29 cellular contexts compared by ENCODE assay signal in the genomic region with DNA sequence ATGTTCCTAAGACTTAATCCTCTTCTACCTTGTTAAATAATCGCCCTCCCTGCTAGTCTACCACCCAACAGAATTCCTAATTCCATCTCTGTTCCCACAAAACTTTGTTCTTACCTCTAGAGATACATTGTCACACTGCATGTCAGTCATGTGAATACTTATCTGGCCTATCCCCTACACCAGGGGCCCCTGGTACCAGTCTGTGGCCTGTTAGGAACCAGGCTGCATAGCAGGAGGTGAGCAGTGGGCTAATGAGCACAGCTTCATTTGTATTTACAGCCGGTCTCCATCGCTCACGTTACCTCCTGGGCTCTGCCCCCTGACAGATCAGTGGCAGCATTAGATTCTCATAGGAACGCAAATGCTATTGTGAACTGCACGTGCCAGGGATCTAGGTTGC.
DNase-seq lines count a peak whose midpoint lies in the region; ATAC-seq, FAIRE-seq and TF ChIP-seq lines count a peak whose summit lies in the region.
"Had no signal": no experiment of that assay in that cellular context is flagged by ENCODE, and none has a peak within 500 bp of the region (broad histone marks: within the 10 kb centered on the region; RNA-seq: fewer than 3 reads in every experiment).

No MANE protein-coding gene starts in this region.

- no peak overlapping the region for H3K56ac ChIP-seq in H1 (replicated peaks; ENCODE audit: insufficient read length, low read depth, low read length)

- CTCF ChIA-PET in H1 (lab: Charles Lee; ENCODE audit: partially characterized antibody) = interaction anchor here (1.5 kb wide), 1 partner anchor 163 kb away, joined by 4 read pairs; no protein-coding TSS in a partner anchor

- 76% methylated on average over 6 of the region's 6 CpGs; no CpG with 5 or more reads in 1 of the 2 experiments for WGBS in H1 (ENCODE audit: extremely low coverage in 1 of 2, insufficient coverage in 1 of 2, insufficient read length in 1 of 2, insufficient replicate concordance in 2 of 2, low coverage in 1 of 2, low lambda C conversion rate in 2 of 2, missing lambda C conversion rate in 1 of 2), 2 experiments

- intact Hi-C loops in left ventricle myocardium inferior (cut with micrococcal nuclease) = no loop called here
- intact Hi-C loops in Right ventricle myocardium inferior (cut with DNase I) = no loop called here

- H3K79me1 ChIP-seq in H1 (ENCODE audit: low read depth, low read length) = peaks cover 3% of the 10 kb centered on the region; the same call in 1 of the 2 replicates

- H3K4ac ChIP-seq in H1 (replicated peaks; ENCODE audit: insufficient read length, low read depth, low read length) = no peak overlapping the region

- TF ChIP-seq RAD21 in H1 (IDR thresholded peaks at IDR 0.05 in 1 of 2, conservative IDR thresholded peaks at IDR 0.05 in 1 of 2; ENCODE audit: low read depth in 2 of 2, low read length in 2 of 2) = no peak

- H2BK20ac ChIP-seq in H1 (ENCODE audit: low read length) = no peak overlapping the region

- H4K20me1 ChIP-seq in H1 (replicated peaks in 1 of 2; ENCODE audit: control insufficient read depth in 1 of 2, insufficient read depth in 2 of 2, low read length in 2 of 2) = no peaks in the 10 kb centered on the region

- no peak for ATAC-seq in Right ventricle myocardium inferior
- ATAC-seq: esophagus mucosa, heart left ventricle, sciatic nerve, T-cell, upper lobe of right lung had no signal

- TF ChIP-seq POLR2A in H1 (IDR thresholded peaks at IDR 0.05; ENCODE audit: control extremely low read depth in 1 of 2, low read depth in 2 of 2, low read length in 2 of 2) = no peak

- DNase-seq in left ventricle myocardium inferior = no peak
- no peak for DNase-seq in Right ventricle myocardium inferior (ENCODE audit: missing footprints)
- no peak for DNase-seq in H1 (ENCODE audit: low read depth in 1 of 2, low spot score in 2 of 2)
- no peak for DNase-seq in DMS 273 treated with DMSO at 0.1 percent for 48 hours (lab: John Stamatoyannopoulos, UW)
- DNase-seq in WERI-Rb-1 = no peak
- DNase-seq in NCI-H524 treated with DMSO at 0.1 percent for 48 hours (lab: John Stamatoyannopoulos, UW) = no peak
- DNase-seq: activated B cell treated with CpG ODN at 0.5 μM for 24 hours; activated CD4-positive, alpha-beta T cell treated with anti-CD3 and anti-CD28 coated beads, Interleukin-2, amount 50 U/mL, for 1 hour; activated gamma-delta T cell; activated T-cell treated with anti-CD3 and anti-CD28 coated beads, Interleukin-2, amount 50 U/mL, for 24 hours; AML-193; CD4-positive, CD25-positive, alpha-beta regulatory T cell; central memory CD4-positive, alpha-beta T cell; GOT3; heart left ventricle; midbrain; naive B cell; NCI-H1092; NCI-H2029 treated with DMSO at 0.1 percent for 48 hours; NCI-H526 treated with DMSO at 0.1 percent for 48 hours; occipital lobe; stimulated activated CD4-positive, alpha-beta T cell treated with anti-CD3 and anti-CD28 coated beads, Interleukin-2, amount 100 ng/mL, for 48 hours; T-cell; upper lobe of right lung had no signal

- H3K36me3 ChIP-seq in left ventricle myocardium inferior = peaks cover 4% of the 10 kb centered on the region
- peaks cover 0 to 3% (median 0%) of the 10 kb centered on the region in 4 experiments; a peak in 2 of 8 replicates for H3K36me3 ChIP-seq in H1 (ENCODE audit: control insufficient read depth in 2 of 4, insufficient read depth in 4 of 4, low read length in 3 of 4)
- peaks cover 0 to 11% (median 5%) of the 10 kb centered on the region in 5 donors for H3K36me3 ChIP-seq in subcutaneous abdominal adipose tissue (ENCODE audit: control insufficient read depth in 5 of 5, insufficient read depth in 5 of 5, low read length in 5 of 5)
- H3K36me3 ChIP-seq in WERI-Rb-1 = no peaks in the 10 kb centered on the region
- H3K36me3 ChIP-seq: heart left ventricle, prostate gland, upper lobe of right lung had no signal

- H2BK5ac ChIP-seq in H1 (ENCODE audit: low read depth, low read length) = peak overlapping the region; percentile 55; the same call in 1 of the 2 replicates

- H3K23me2 ChIP-seq in H1 (ENCODE audit: low read depth, low read length) = no peaks in the 10 kb centered on the region

- H3K14ac ChIP-seq in H1 (ENCODE audit: insufficient read length) = no peak overlapping the region

- H3K18ac ChIP-seq in H1 (ENCODE audit: extremely low read depth, low read length) = no peak overlapping the region

- H2AK5ac ChIP-seq in H1 (ENCODE audit: low read depth, low read length) = no peak overlapping the region

- POLR2A ChIA-PET in H1 (lab: Charles Lee; ENCODE audit: partially characterized antibody) = no interaction called here

- TF ChIP-seq EP300 in H1 (IDR thresholded peaks at IDR 0.05; ENCODE audit: borderline replicate concordance in 1 of 2, low read depth in 2 of 2, low read length in 2 of 2) = no peak

- H3K27me3 ChIP-seq in left ventricle myocardium inferior (ENCODE audit: low read depth) = no peaks in the 10 kb centered on the region
- no peaks in the 10 kb centered on the region for H3K27me3 ChIP-seq in H1 (replicated peaks in 1 of 4; ENCODE audit: control insufficient read depth in 3 of 4, extremely low read depth in 1 of 4, insufficient read depth in 3 of 4, low read length in 3 of 4)
- no peaks in the 10 kb centered on the region for H3K27me3 ChIP-seq in subcutaneous abdominal adipose tissue (ENCODE audit: control insufficient read depth in 5 of 5, insufficient read depth in 4 of 5, low read length in 5 of 5)
- no peaks in the 10 kb centered on the region for H3K27me3 ChIP-seq in WERI-Rb-1 (ENCODE audit: insufficient read depth, low read depth, severe bottlenecking)
- H3K27me3 ChIP-seq: heart left ventricle, upper lobe of right lung had no signal

- no peak for TF ChIP-seq CTCF in left ventricle myocardium inferior (IDR thresholded peaks at IDR 0.05; ENCODE audit: borderline replicate concordance)
- TF ChIP-seq CTCF in H1 (IDR thresholded peaks at IDR 0.05; ENCODE audit: control extremely low read depth in 1 of 3, insufficient read depth in 1 of 3, low read depth in 1 of 3, low read length in 3 of 3) = no peak
- TF ChIP-seq CTCF in WERI-Rb-1 (IDR thresholded peaks at IDR 0.05; ENCODE audit: low read depth, low read length) = no peak

- H3K4me2 ChIP-seq in H1 (ENCODE audit: insufficient read depth in 1 of 2, low read depth in 2 of 2, low read length in 2 of 2) = no peak overlapping the region

- H2BK120ac ChIP-seq in H1 (replicated peaks; ENCODE audit: low read depth, low read length) = no peak overlapping the region

- H3K4me3 ChIP-seq in left ventricle myocardium inferior (no peak overlapping the region), H1 (ENCODE audit: extremely low read depth in 1 of 4, insufficient read depth in 2 of 4, low read depth in 3 of 4, low read length in 4 of 4) (no peak overlapping the region), subcutaneous abdominal adipose tissue (ENCODE audit: low read depth in 1 of 5, low read length in 5 of 5) (no peak overlapping the region), WERI-Rb-1 (ENCODE audit: low read depth, low read length) (no peak overlapping the region)
- H3K4me3 ChIP-seq: heart left ventricle, prostate gland, upper lobe of right lung had no signal

- no peak for FAIRE-seq in H1 (lab: Jason Lieb, UNC)
- FAIRE-seq: keratinocyte had no signal

- no peak overlapping the region for H3K9ac ChIP-seq in H1 (replicated peaks in 1 of 4; ENCODE audit: extremely low read depth in 1 of 4, low read depth in 3 of 4, low read length in 3 of 4)
- no peak overlapping the region for H3K9ac ChIP-seq in subcutaneous abdominal adipose tissue (ENCODE audit: low read length in 5 of 5)

- no peak overlapping the region for H2BK12ac ChIP-seq in H1 (ENCODE audit: low read depth, low read length)

- H3K4me1 ChIP-seq in left ventricle myocardium inferior (peaks cover 58% of the 10 kb centered on the region), H1 (replicated peaks in 1 of 4; ENCODE audit: control insufficient read depth in 3 of 4, insufficient read depth in 4 of 4, low read length in 3 of 4) (peaks cover 0 to 10% (median 3%) of the 10 kb centered on the region in 4 experiments; a peak in 2 of 7 replicates), subcutaneous abdominal adipose tissue (ENCODE audit: control insufficient read depth in 5 of 5, insufficient read depth in 5 of 5, low read length in 5 of 5) (peaks cover 2 to 55% (median 47%) of the 10 kb centered on the region in 5 donors)

- no peak overlapping the region for H4K5ac ChIP-seq in H1 (ENCODE audit: insufficient read length, low read depth, low read length)

- H3K27ac ChIP-seq in left ventricle myocardium inferior (replicated peaks) (peak overlapping the region; percentile 37), H1 (ENCODE audit: low read depth, low read length) (no peak overlapping the region), subcutaneous abdominal adipose tissue (ENCODE audit: low read depth, low read length) (peak overlapping the region; percentile 95), WERI-Rb-1 (no peak overlapping the region)
- H3K27ac ChIP-seq: prostate gland, upper lobe of right lung had no signal

- H3K79me2 ChIP-seq in H1 (ENCODE audit: control insufficient read depth in 1 of 2, insufficient read depth in 2 of 2, low read length in 2 of 2) = peaks cover 0 to 8% of the 10 kb centered on the region in 2 experiments; a peak in 1 of 4 replicates

- H2BK15ac ChIP-seq in H1 (ENCODE audit: low read length) = no peak overlapping the region

- H3K9me3 ChIP-seq in left ventricle myocardium inferior (replicated peaks) = no peaks in the 10 kb centered on the region
- H3K9me3 ChIP-seq in H1 (ENCODE audit: insufficient read depth in 2 of 2, low read depth in 1 of 2, low read length in 1 of 2) = no peaks in the 10 kb centered on the region
- H3K9me3 ChIP-seq in subcutaneous abdominal adipose tissue (ENCODE audit: control insufficient read depth in 5 of 5, low read length in 5 of 5) = no peaks in the 10 kb centered on the region
- no peaks in the 10 kb centered on the region for H3K9me3 ChIP-seq in WERI-Rb-1 (ENCODE audit: severe bottlenecking)
- H3K9me3 ChIP-seq: prostate gland, upper lobe of right lung had no signal

- no peak overlapping the region for H4K91ac ChIP-seq in H1 (replicated peaks; ENCODE audit: insufficient read length, low read length)

- H2AFZ ChIP-seq in H1 (ENCODE audit: low read length) = no peak overlapping the region

- no peak overlapping the region for H4K8ac ChIP-seq in H1 (ENCODE audit: extremely low read depth, insufficient read depth, low read length)

- H3K23ac ChIP-seq in H1 (ENCODE audit: insufficient read length) = no peak overlapping the region

TF ChIP-seq in H1, 55 proteins besides CTCF, POLR2A, EP300 and RAD21:
- TF ChIP-seq, protein P1, sequence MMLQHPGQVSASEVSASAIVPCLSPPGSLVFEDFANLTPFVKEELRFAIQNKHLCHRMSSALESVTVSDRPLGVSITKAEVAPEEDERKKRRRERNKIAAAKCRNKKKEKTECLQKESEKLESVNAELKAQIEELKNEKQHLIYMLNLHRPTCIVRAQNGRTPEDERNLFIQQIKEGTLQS (IDR thresholded peaks at IDR 0.05; ENCODE audit: insufficient read depth, low read depth, low read length) = no peak
- TF ChIP-seq BCL11A (IDR thresholded peaks at IDR 0.05; ENCODE audit: low read depth in 2 of 2, low read length in 2 of 2) (no peak), BRCA1 (IDR thresholded peaks at IDR 0.05; ENCODE audit: low read depth, low read length) (no peak), HDAC2 (IDR thresholded peaks at IDR 0.05; ENCODE audit: borderline replicate concordance in 1 of 2, low read depth in 2 of 2, low read length in 2 of 2) (no peak)

Comparison
In these comparisons a context has a peak if more than half of its experiments do, and no peak if none do; other contexts are left out.
1. H3K27ac ChIP-seq: peak in left ventricle myocardium inferior (single experiment) and subcutaneous abdominal adipose tissue (single experiment); none in H1 (single experiment) and WERI-Rb-1 (single experiment).